ENCODE assay signal across 1 cellular context in the genomic region with DNA sequence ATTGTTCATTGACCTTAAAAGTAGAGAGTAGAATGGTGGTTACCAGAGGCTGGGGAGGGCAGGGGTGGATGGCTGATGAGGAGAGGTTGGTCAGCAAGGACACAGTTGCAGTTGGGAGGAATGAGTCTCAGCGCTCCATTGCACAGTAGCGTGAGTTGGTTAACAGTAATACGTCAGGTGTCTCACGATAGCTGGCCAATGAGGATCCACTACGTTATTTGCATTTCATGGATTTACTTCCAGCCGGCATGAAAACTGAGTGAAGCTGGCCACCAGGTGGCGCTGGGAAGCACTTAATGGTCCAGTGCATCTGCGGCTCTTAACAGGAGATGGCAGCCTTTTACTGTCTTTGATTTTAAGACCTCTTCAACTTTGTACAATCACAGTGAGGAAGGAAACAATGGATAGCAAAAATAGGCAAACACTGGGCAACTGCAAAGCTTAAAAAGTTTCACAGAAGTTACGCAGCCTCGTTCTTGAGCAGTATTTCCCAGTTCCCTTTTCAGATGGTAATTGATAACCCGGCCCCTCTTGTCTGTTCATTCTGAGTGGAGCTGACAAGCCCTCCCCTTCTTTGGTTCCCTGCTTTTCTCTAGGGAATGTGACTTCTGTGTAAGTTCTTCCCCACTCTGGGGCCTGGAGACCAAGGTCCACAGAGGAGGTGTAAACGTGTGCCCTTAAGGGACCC.
A peak's percentile ranks its signal among the peaks of the same experiment; 100 is the strongest.
TF ChIP-seq lines count a peak whose summit lies in the region.

No MANE protein-coding gene starts in this region.

TF ChIP-seq in K562, 482 proteins besides CTCF, POLR2A, EP300 and RAD21 (continued from another document and continues in another):
- TF ChIP-seq, protein P1, sequence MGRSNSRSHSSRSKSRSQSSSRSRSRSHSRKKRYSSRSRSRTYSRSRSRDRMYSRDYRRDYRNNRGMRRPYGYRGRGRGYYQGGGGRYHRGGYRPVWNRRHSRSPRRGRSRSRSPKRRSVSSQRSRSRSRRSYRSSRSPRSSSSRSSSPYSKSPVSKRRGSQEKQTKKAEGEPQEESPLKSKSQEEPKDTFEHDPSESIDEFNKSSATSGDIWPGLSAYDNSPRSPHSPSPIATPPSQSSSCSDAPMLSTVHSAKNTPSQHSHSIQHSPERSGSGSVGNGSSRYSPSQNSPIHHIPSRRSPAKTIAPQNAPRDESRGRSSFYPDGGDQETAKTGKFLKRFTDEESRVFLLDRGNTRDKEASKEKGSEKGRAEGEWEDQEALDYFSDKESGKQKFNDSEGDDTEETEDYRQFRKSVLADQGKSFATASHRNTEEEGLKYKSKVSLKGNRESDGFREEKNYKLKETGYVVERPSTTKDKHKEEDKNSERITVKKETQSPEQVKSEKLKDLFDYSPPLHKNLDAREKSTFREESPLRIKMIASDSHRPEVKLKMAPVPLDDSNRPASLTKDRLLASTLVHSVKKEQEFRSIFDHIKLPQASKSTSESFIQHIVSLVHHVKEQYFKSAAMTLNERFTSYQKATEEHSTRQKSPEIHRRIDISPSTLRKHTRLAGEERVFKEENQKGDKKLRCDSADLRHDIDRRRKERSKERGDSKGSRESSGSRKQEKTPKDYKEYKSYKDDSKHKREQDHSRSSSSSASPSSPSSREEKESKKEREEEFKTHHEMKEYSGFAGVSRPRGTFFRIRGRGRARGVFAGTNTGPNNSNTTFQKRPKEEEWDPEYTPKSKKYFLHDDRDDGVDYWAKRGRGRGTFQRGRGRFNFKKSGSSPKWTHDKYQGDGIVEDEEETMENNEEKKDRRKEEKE (IDR thresholded peaks at IDR 0.05; ENCODE audit: borderline replicate concordance in 1 of 2, control insufficient read depth in 1 of 2, low read depth in 2 of 2, low read length in 1 of 2), result 0 out of 4 replicates have a peak, but pooled peaks of 1 of the 2 experiments have one; percentile 44
- TF ChIP-seq, protein P2, sequence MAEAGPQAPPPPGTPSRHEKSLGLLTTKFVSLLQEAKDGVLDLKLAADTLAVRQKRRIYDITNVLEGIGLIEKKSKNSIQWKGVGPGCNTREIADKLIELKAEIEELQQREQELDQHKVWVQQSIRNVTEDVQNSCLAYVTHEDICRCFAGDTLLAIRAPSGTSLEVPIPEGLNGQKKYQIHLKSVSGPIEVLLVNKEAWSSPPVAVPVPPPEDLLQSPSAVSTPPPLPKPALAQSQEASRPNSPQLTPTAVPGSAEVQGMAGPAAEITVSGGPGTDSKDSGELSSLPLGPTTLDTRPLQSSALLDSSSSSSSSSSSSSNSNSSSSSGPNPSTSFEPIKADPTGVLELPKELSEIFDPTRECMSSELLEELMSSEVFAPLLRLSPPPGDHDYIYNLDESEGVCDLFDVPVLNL (CRISPR knock-in tag; IDR thresholded peaks at IDR 0.05; ENCODE audit: low read depth), result no peak
- TF ChIP-seq ZSCAN29 (IDR thresholded peaks at IDR 0.05) (no peak), ESRRA (IDR thresholded peaks at IDR 0.05; ENCODE audit: borderline replicate concordance, low read depth) (no peak; the same call in 1 of the 2 replicates), FOXK2 (conservative IDR thresholded peaks at IDR 0.05 in 1 of 2, IDR thresholded peaks at IDR 0.05 in 1 of 2; ENCODE audit: low read depth in 2 of 2) (no peak), FOXA3 (CRISPR knock-in tag; conservative IDR thresholded peaks at IDR 0.05 in 1 of 2, IDR thresholded peaks at IDR 0.05 in 1 of 2) (peak in 1 of 2 experiments; percentile 70; a peak in 2 of 4 replicates), SRSF3 (IDR thresholded peaks at IDR 0.05; ENCODE audit: insufficient read depth, low read length) (no peak), FOXM1 (IDR thresholded peaks at IDR 0.05; ENCODE audit: low read depth) (peak; percentile 50; the same call in 1 of the 2 replicates), FOXM1 (CRISPR knock-in tag; IDR thresholded peaks at IDR 0.05; ENCODE audit: low read depth) (no peak), ATF1 (CRISPR knock-in tag; IDR thresholded peaks at IDR 0.05) (no peak), ATF1 (tag; IDR thresholded peaks at IDR 0.05) (peak; percentile 91), ZNF175 (CRISPR knock-in tag; IDR thresholded peaks at IDR 0.05; ENCODE audit: low read depth) (peak; percentile 55; the same call in 1 of the 2 replicates), THRAP3 (IDR thresholded peaks at IDR 0.05; ENCODE audit: borderline replicate concordance) (no peak; the same call in 1 of the 2 replicates), ARID2 (IDR thresholded peaks at IDR 0.05) (peak; percentile 98), ZNF764 (CRISPR knock-in tag; IDR thresholded peaks at IDR 0.05; ENCODE audit: low read depth) (no peak), ZNF431 (CRISPR knock-in tag; IDR thresholded peaks at IDR 0.05) (0 out of 2 replicates have a peak, but pooled peaks have one; percentile 39), NFE2 (IDR thresholded peaks at IDR 0.05; ENCODE audit: low read depth) (peak; percentile 43), HDGF (IDR thresholded peaks at IDR 0.05) (peak; percentile 93), FOXJ2 (tag; IDR thresholded peaks at IDR 0.05) (no peak), MIER1 (IDR thresholded peaks at IDR 0.05; ENCODE audit: low read depth) (no peak), MTA3 (IDR thresholded peaks at IDR 0.05; ENCODE audit: borderline replicate concordance) (0 out of 2 replicates have a peak, but pooled peaks have one; percentile 30), BRD9 (IDR thresholded peaks at IDR 0.05; ENCODE audit: low read depth, partially characterized antibody) (no peak), ZNF384 (IDR thresholded peaks at IDR 0.05; ENCODE audit: low read depth, low read length) (0 out of 2 replicates have a peak, but pooled peaks have one; percentile 23), ZNF766 (CRISPR knock-in tag; conservative IDR thresholded peaks at IDR 0.05) (peak; percentile 62; the same call in 1 of the 2 replicates), GTF2F1 (IDR thresholded peaks at IDR 0.05; ENCODE audit: low read depth, low read length) (no peak), HCFC1 (IDR thresholded peaks at IDR 0.05; ENCODE audit: low read depth, low read length) (no peak; the same call in 1 of the 2 replicates), CBFA2T3 (IDR thresholded peaks at IDR 0.05) (peak; percentile 20), RBM39 (optimal IDR thresholded peaks at IDR 0.05; ENCODE audit: low read depth, low read length) (no peak), SMC3 (conservative IDR thresholded peaks at IDR 0.05; ENCODE audit: insufficient read depth, low read depth, low read length) (peak; percentile 100), NBN (IDR thresholded peaks at IDR 0.05; ENCODE audit: low read depth) (peak; percentile 78), LCOR (CRISPR knock-in tag; IDR thresholded peaks at IDR 0.05) (0 out of 2 replicates have a peak, but pooled peaks have one; percentile 27)
- TF ChIP-seq, protein P3, sequence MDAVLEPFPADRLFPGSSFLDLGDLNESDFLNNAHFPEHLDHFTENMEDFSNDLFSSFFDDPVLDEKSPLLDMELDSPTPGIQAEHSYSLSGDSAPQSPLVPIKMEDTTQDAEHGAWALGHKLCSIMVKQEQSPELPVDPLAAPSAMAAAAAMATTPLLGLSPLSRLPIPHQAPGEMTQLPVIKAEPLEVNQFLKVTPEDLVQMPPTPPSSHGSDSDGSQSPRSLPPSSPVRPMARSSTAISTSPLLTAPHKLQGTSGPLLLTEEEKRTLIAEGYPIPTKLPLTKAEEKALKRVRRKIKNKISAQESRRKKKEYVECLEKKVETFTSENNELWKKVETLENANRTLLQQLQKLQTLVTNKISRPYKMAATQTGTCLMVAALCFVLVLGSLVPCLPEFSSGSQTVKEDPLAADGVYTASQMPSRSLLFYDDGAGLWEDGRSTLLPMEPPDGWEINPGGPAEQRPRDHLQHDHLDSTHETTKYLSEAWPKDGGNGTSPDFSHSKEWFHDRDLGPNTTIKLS (IDR thresholded peaks at IDR 0.05; ENCODE audit: borderline replicate concordance, low read depth), result 0 out of 2 replicates have a peak, but pooled peaks have one; percentile 16
- TF ChIP-seq, protein P4, sequence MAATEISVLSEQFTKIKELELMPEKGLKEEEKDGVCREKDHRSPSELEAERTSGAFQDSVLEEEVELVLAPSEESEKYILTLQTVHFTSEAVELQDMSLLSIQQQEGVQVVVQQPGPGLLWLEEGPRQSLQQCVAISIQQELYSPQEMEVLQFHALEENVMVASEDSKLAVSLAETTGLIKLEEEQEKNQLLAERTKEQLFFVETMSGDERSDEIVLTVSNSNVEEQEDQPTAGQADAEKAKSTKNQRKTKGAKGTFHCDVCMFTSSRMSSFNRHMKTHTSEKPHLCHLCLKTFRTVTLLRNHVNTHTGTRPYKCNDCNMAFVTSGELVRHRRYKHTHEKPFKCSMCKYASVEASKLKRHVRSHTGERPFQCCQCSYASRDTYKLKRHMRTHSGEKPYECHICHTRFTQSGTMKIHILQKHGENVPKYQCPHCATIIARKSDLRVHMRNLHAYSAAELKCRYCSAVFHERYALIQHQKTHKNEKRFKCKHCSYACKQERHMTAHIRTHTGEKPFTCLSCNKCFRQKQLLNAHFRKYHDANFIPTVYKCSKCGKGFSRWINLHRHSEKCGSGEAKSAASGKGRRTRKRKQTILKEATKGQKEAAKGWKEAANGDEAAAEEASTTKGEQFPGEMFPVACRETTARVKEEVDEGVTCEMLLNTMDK (IDR thresholded peaks at IDR 0.05; ENCODE audit: borderline replicate concordance, insufficient read depth, low read depth, low read length, poor library complexity, severe bottlenecking), result no peak
- TF ChIP-seq, protein P5, sequence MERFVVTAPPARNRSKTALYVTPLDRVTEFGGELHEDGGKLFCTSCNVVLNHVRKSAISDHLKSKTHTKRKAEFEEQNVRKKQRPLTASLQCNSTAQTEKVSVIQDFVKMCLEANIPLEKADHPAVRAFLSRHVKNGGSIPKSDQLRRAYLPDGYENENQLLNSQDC (CRISPR knock-in tag; IDR thresholded peaks at IDR 0.05), result no peak
- TF ChIP-seq, protein P6, sequence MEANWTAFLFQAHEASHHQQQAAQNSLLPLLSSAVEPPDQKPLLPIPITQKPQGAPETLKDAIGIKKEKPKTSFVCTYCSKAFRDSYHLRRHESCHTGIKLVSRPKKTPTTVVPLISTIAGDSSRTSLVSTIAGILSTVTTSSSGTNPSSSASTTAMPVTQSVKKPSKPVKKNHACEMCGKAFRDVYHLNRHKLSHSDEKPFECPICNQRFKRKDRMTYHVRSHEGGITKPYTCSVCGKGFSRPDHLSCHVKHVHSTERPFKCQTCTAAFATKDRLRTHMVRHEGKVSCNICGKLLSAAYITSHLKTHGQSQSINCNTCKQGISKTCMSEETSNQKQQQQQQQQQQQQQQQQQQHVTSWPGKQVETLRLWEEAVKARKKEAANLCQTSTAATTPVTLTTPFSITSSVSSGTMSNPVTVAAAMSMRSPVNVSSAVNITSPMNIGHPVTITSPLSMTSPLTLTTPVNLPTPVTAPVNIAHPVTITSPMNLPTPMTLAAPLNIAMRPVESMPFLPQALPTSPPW (CRISPR knock-in tag; IDR thresholded peaks at IDR 0.05), result no peak
- TF ChIP-seq, protein P7, sequence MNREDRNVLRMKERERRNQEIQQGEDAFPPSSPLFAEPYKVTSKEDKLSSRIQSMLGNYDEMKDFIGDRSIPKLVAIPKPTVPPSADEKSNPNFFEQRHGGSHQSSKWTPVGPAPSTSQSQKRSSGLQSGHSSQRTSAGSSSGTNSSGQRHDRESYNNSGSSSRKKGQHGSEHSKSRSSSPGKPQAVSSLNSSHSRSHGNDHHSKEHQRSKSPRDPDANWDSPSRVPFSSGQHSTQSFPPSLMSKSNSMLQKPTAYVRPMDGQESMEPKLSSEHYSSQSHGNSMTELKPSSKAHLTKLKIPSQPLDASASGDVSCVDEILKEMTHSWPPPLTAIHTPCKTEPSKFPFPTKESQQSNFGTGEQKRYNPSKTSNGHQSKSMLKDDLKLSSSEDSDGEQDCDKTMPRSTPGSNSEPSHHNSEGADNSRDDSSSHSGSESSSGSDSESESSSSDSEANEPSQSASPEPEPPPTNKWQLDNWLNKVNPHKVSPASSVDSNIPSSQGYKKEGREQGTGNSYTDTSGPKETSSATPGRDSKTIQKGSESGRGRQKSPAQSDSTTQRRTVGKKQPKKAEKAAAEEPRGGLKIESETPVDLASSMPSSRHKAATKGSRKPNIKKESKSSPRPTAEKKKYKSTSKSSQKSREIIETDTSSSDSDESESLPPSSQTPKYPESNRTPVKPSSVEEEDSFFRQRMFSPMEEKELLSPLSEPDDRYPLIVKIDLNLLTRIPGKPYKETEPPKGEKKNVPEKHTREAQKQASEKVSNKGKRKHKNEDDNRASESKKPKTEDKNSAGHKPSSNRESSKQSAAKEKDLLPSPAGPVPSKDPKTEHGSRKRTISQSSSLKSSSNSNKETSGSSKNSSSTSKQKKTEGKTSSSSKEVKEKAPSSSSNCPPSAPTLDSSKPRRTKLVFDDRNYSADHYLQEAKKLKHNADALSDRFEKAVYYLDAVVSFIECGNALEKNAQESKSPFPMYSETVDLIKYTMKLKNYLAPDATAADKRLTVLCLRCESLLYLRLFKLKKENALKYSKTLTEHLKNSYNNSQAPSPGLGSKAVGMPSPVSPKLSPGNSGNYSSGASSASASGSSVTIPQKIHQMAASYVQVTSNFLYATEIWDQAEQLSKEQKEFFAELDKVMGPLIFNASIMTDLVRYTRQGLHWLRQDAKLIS (CRISPR knock-in tag; IDR thresholded peaks at IDR 0.05), result 0 out of 2 replicates have a peak, but pooled peaks have one; percentile 51
- TF ChIP-seq, protein P8, sequence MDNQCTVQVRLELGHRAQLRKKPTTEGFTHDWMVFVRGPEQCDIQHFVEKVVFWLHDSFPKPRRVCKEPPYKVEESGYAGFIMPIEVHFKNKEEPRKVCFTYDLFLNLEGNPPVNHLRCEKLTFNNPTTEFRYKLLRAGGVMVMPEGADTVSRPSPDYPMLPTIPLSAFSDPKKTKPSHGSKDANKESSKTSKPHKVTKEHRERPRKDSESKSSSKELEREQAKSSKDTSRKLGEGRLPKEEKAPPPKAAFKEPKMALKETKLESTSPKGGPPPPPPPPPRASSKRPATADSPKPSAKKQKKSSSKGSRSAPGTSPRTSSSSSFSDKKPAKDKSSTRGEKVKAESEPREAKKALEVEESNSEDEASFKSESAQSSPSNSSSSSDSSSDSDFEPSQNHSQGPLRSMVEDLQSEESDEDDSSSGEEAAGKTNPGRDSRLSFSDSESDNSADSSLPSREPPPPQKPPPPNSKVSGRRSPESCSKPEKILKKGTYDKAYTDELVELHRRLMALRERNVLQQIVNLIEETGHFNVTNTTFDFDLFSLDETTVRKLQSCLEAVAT (IDR thresholded peaks at IDR 0.05), result peak in 1 of 2 experiments; percentile 91; a peak in 1 of 4 replicates
- TF ChIP-seq, protein P9, sequence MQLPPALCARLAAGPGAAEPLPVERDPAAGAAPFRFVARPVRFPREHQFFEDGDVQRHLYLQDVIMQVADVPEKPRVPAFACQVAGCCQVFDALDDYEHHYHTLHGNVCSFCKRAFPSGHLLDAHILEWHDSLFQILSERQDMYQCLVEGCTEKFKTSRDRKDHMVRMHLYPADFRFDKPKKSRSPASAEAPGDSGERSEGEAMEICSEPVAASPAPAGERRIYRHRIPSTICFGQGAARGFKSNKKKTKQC (CRISPR knock-in tag; IDR thresholded peaks at IDR 0.05), result no peak
